Comparison of ENCODE assay signal across 22 cellular contexts in the genomic region with DNA sequence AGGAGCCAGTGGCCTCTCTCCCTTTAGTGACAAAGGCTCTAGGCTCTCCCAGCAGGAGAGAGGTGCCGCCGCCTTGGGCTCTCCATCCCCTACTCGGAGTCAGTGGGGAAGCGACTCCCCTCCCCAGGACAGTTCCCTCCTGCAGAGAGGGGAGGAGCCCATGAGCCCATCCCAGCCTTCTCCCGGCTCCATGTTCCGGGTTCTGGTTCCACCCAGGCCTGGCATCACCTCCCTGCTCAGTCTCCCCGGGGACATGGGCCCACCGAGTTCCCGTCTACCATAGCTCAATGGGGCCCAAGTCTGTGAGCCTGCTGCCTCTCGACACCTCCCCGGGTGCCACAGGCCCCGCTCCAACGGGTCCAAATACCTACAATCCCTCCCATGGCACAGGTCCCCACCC.
"Had no signal": no experiment of that assay in that cellular context is flagged by ENCODE, and none has a peak within 500 bp of the region (broad histone marks: within the 10 kb centered on the region; RNA-seq: fewer than 3 reads in every experiment).

No MANE protein-coding gene starts in this region.

- H3K27me3 Mint-ChIP-seq: IgD-negative memory B cell had no signal

- ATAC-seq: K562, Right ventricle myocardium inferior, SK-N-SH treated with all-trans-retinoic acid at 6 μM for 48 hours had no signal

- H3K4me3 ChIP-seq: K562, SJCRH30 had no signal

- H3K4me2 ChIP-seq: KMS-11 had no signal

- H3K27ac ChIP-seq: HL-60, KMS-11, SJCRH30 had no signal

- H3K4me1 Mint-ChIP-seq: IgD-negative memory B cell had no signal

- H3K9me3 ChIP-seq: SJCRH30 had no signal

- H3K27ac Mint-ChIP-seq: IgD-negative memory B cell had no signal

- H3K27me3 ChIP-seq: SJCRH30 had no signal

- DNase-seq: Kasumi-1, MM.1S, NCI-H1092 treated with DMSO at 0.1 percent for 48 hours, NCI-H1436, NCI-H187, NCI-H2029, NCI-H2081 treated with DMSO at 0.1 percent for 48 hours, NCI-H2171, NCI-H226, NCI-H446, NCI-H510A, NCI-H524 treated with DMSO at 0.1 percent for 48 hours, NCI-H69, NCI-H774, SHP77 treated with DMSO at 0.1 percent for 48 hours, SJCRH30 had no signal

- H3K36me3 ChIP-seq: SJCRH30 had no signal

- H3K9ac ChIP-seq: KMS-11 had no signal
